In genomic region chr1:231686384-231686783, GRCh38 we compare ENCODE assay signal across 21 cellular contexts. TPM values are rescaled to one million over a fixed set of nuclear protein-coding genes. Genes with fewer than 3 reads are reported as not detected.
DNase-seq lines count a peak whose midpoint lies in the region; ATAC-seq, FAIRE-seq and TF ChIP-seq lines count a peak whose summit lies in the region.
"Had no signal": no experiment of that assay in that cellular context is flagged by ENCODE, and none has a peak within 500 bp of the region (broad histone marks: within the 10 kb centered on the region; RNA-seq: fewer than 3 reads in every experiment).

No MANE protein-coding gene starts in this region.

- no TSS peak for BruUV-seq in K562 (replicated peaks; lab: Mats Ljungman, UMichigan)

- H3K9me3 ChIP-seq in HEK293 (ENCODE audit: control insufficient read depth, insufficient read depth, low read depth, low read length) (no peaks in the 10 kb centered on the region), K562 (replicated peaks; ENCODE audit: control insufficient read depth, insufficient read depth, low read depth, low read length) (no peaks in the 10 kb centered on the region), kidney (ENCODE audit: control insufficient read depth in 1 of 2, low read length in 2 of 2) (no peaks in the 10 kb centered on the region), spleen (peaks cover 4 to 23% (median 15%) of the 10 kb centered on the region in 8 donors)

- intact Hi-C loops in K562 (cut with micrococcal nuclease) (no loop called here), kidney (cut with DNase I) (no loop called here), spleen (cut with DNase I; ENCODE audit: low total_unique reads) (no loop called here)

- FAIRE-seq in K562 (lab: Jason Lieb, UNC) (no peak), kidney (lab: Jason Lieb, UNC) (no peak)
- FAIRE-seq: A204.1, D721Med, G401.6, GM12891, GM19239 had no signal

- H3K27ac ChIP-seq in HEK293 (ENCODE audit: extremely low read depth, low read depth, low read length) (no peak overlapping the region), K562 (ENCODE audit: extremely low read depth, low read depth, low read length) (no peak overlapping the region), kidney (ENCODE audit: low read depth in 2 of 2, low read length in 2 of 2) (no peak overlapping the region), spleen (no peak overlapping the region)
- H3K27ac ChIP-seq: BLaER1 treated with 17β-estradiol and CSF1 and Interleukin-3, amounts not matched to agents 10 nM and 100 nM; C4-2B had no signal

- no peaks in the 10 kb centered on the region for H3K4me1 ChIP-seq in HEK293 (ENCODE audit: control insufficient read depth, insufficient read depth, low read length)
- no peaks in the 10 kb centered on the region for H3K4me1 ChIP-seq in K562 (replicated peaks in 1 of 2; ENCODE audit: control insufficient read depth in 2 of 2, insufficient read depth in 2 of 2, low read length in 2 of 2)
- H3K4me1 ChIP-seq in kidney (ENCODE audit: control insufficient read depth in 1 of 2, insufficient read depth in 1 of 2, low read depth in 1 of 2, low read length in 2 of 2) = no peaks in the 10 kb centered on the region
- H3K4me1 ChIP-seq in spleen = peaks cover 0 to 26% (median 10%) of the 10 kb centered on the region in 6 donors
- H3K4me1 ChIP-seq: Caco-2 had no signal

- no peak overlapping the region for H3K4me3 ChIP-seq in HEK293 (ENCODE audit: low read depth, low read length)
- no peak overlapping the region for H3K4me3 ChIP-seq in K562
- H3K4me3 ChIP-seq in kidney (ENCODE audit: low read length in 2 of 2) = no peak overlapping the region
- H3K4me3 ChIP-seq in spleen = no peak overlapping the region

- H3K4me2 ChIP-seq in K562 (ENCODE audit: insufficient read depth, low read length) = no peak overlapping the region
- H3K4me2 ChIP-seq: BLaER1 treated with 17β-estradiol and CSF1 and Interleukin-3, amounts not matched to agents 10 nM and 100 nM had no signal

- WGBS in K562 (ENCODE audit: insufficient coverage, low coverage, missing lambda C conversion rate) = 0% methylated on average over 4 of the region's 4 CpGs
- WGBS in spleen, 5 donors = 86 to 96% (median 94%) methylated on average over 4 of the region's 4 CpGs

- TF ChIP-seq RAD21 in K562 (CRISPR knock-in tag; conservative IDR thresholded peaks at IDR 0.05 in 1 of 2, IDR thresholded peaks at IDR 0.05 in 1 of 2) = no peak

- peaks cover 0 to 8% of the 10 kb centered on the region in 2 experiments; a peak in 2 of 5 replicates for H3K27me3 ChIP-seq in K562 (ENCODE audit: control insufficient read depth in 2 of 2, insufficient read depth in 2 of 2, low read length in 2 of 2)
- H3K27me3 ChIP-seq in spleen (replicated peaks in 1 of 7) = peaks cover 0 to 37% (median 0%) of the 10 kb centered on the region in 7 donors
- H3K27me3 ChIP-seq: BLaER1 treated with 17β-estradiol and CSF1 and Interleukin-3, amounts not matched to agents 10 nM and 100 nM had no signal

- H2AFZ ChIP-seq in K562 (ENCODE audit: low read depth, low read length) = no peak overlapping the region

- CTCF ChIA-PET in HEK293 (lab: Yijun Ruan, JAX) = interaction anchor here (0.6 kb wide), 1 partner anchor 785 kb away, joined by 3 read pairs; no protein-coding TSS in a partner anchor
- CTCF ChIA-PET in K562 (lab: Yijun Ruan, JAX; ENCODE audit: low intra/inter-chr PET ratio) = no interaction called here

- TF ChIP-seq POLR2A in K562 (conservative IDR thresholded peaks at IDR 0.05) (no peak), spleen (IDR thresholded peaks at IDR 0.05) (no peak)

- POLR2A ChIA-PET in HEK293 (lab: Yijun Ruan, JAX) = no interaction called here
- POLR2A ChIA-PET in K562 (lab: Yijun Ruan, JAX) = interaction anchor here (1.0 kb wide), 1 partner anchor 10 kb away, joined by 3 read pairs; no protein-coding TSS in a partner anchor

- DNase-seq in K562 (ENCODE audit: extremely low read depth in 1 of 4, low spot score in 3 of 4) (no peak), kidney (peak; percentile 39), SW480 (ENCODE audit: low spot score) (no peak), spleen (no peak)
- no peak for DNase-seq in activated naive CD4-positive, alpha-beta T cell (lab: John Stamatoyannopoulos, UW)
- DNase-seq: 8988T; AML-193; Caco-2; Calu3; CD4-positive, alpha-beta T cell; CD8-positive, alpha-beta T cell; DMS79 treated with DMSO at 0.1 percent for 48 hours; GF-D8 had no signal

- ATAC-seq in K562 = no peak
- ATAC-seq: CD8-positive, alpha-beta T cell had no signal

- in situ Hi-C loops in K562 (cut with MboI) = no loop called here

- TF ChIP-seq CTCF in HEK293 (tag by site-specific recombination; IDR thresholded peaks at IDR 0.05) (no peak), K562 (IDR thresholded peaks at IDR 0.05 in 2 of 3, conservative IDR thresholded peaks at IDR 0.05 in 1 of 3; ENCODE audit: insufficient read depth in 2 of 3, low read depth in 1 of 3, low read length in 3 of 3) (no peak), kidney (IDR thresholded peaks at IDR 0.05; ENCODE audit: borderline replicate concordance, extremely low read depth, insufficient read depth) (no peak), spleen (IDR thresholded peaks at IDR 0.05 in 8 of 11, conservative IDR thresholded peaks at IDR 0.05 in 3 of 11) (no peak)

- H3K79me2 ChIP-seq in K562 (ENCODE audit: control insufficient read depth, insufficient read depth, low read length) = no peaks in the 10 kb centered on the region

- H3K36me3 ChIP-seq in HEK293 (ENCODE audit: control insufficient read depth in 2 of 2, insufficient read depth in 1 of 2, low read length in 2 of 2) (no peaks in the 10 kb centered on the region), K562 (ENCODE audit: control insufficient read depth, insufficient read depth, low read length) (no peaks in the 10 kb centered on the region), kidney (ENCODE audit: control insufficient read depth in 1 of 2, insufficient read depth in 2 of 2, low read length in 2 of 2) (no peaks in the 10 kb centered on the region), spleen (peaks cover 0 to 5% (median 0%) of the 10 kb centered on the region in 6 donors)

- H4K20me1 ChIP-seq in K562 (replicated peaks; ENCODE audit: control insufficient read depth, insufficient read depth, low read length) = no peaks in the 10 kb centered on the region

- TF ChIP-seq EP300 in K562 (IDR thresholded peaks at IDR 0.05; ENCODE audit: low read length) = no peak

- H3K9ac ChIP-seq in K562 (ENCODE audit: insufficient read depth in 1 of 2, low read depth in 2 of 2, low read length in 2 of 2) (no peak overlapping the region), kidney (ENCODE audit: low read length in 2 of 2) (no peak overlapping the region)
- H3K9ac ChIP-seq: BLaER1 treated with 17β-estradiol and CSF1 and Interleukin-3, amounts not matched to agents 10 nM and 100 nM had no signal

- H3K9me1 ChIP-seq in K562 (ENCODE audit: control insufficient read depth, insufficient read depth, low read length) = no peaks in the 10 kb centered on the region

TF ChIP-seq in HEK293, 187 proteins besides CTCF, POLR2A, EP300 and RAD21 (continues in another document):
- TF ChIP-seq SETDB1 (IDR thresholded peaks at IDR 0.05; ENCODE audit: insufficient read length, low read length) (peak; percentile 35), ZNF585B (tag by site-specific recombination; IDR thresholded peaks at IDR 0.05) (peak; percentile 99), WT1 (tag by site-specific recombination; IDR thresholded peaks at IDR 0.05) (no peak), ZNF529 (tag by site-specific recombination; IDR thresholded peaks at IDR 0.05; ENCODE audit: insufficient replicate concordance) (peak; percentile 12), SP3 (tag by site-specific recombination; IDR thresholded peaks at IDR 0.05) (no peak)

TF ChIP-seq in K562, 482 proteins besides CTCF, POLR2A, EP300 and RAD21 (continues in another document):
- TF ChIP-seq ZFP36 (IDR thresholded peaks at IDR 0.05; ENCODE audit: low read depth, low read length, partially characterized antibody) (peak; percentile 81), PKNOX1 (IDR thresholded peaks at IDR 0.05) (no peak), ZNF785 (CRISPR knock-in tag; IDR thresholded peaks at IDR 0.05) (no peak)

RNA-seq across cellular contexts. Expression of gene DISC1, which starts 59.8 kb away (rescaled TPM):
- total RNA-seq in K562 (2011; cell fraction: chromatin; rRNA removed; ENCODE audit: low replicate concordance) = 0.37 and 0.74 TPM in 2 replicates
- total RNA-seq in K562 (2011; cell fraction: nucleolus; rRNA removed) = 0.17 and 0.26 TPM in 2 replicates
- 0.15 and 0.31 TPM in 2 replicates for total RNA-seq in K562 (2011; cell fraction: nucleoplasm; rRNA removed)
- total RNA-seq in K562 (2014; rRNA removed) (0.04 and 0.09 TPM in 2 replicates), K562 (2014; rRNA removed; fragmentation: Illumina TruSeq; extraction: Trizol) (0.10 and 0.11 TPM in 2 replicates), K562 (2015; rRNA removed; fragmentation: Illumina TruSeq; extraction: Trizol) (0.07 and 0.08 TPM in 2 replicates), K562 (2021) (0.09 and 0.16 TPM in 2 replicates), kidney (15.9 TPM), spleen (10 to 100 TPM; 13.8 to 36.4 (median 29.5) TPM)
- polyA plus RNA-seq in K562 (2011; rRNA removed) (0.08 TPM in 2 replicates), K562 (2014; fragmentation: Illumina TruSeq; extraction: Trizol) (0.01 and 0.03 TPM in 2 replicates), K562 (2014; fragmentation: Nextera tagmentation; extraction: Ambion mirVana) (under 1 TPM in 1 of 2 experiments, not detected in 1; 0.01 TPM), K562 (2014; rRNA removed) (0.03 TPM in 1 of 2 replicates, not detected in the other), kidney (ENCODE audit: insufficient read depth, low read depth, low replicate concordance) (0.80 TPM), spleen (1 to 10 TPM in 2 of 3 donors, under 1 TPM in 1; 0.89 to 1.4 (median 1.1) TPM)
- 0.04 TPM in 1 of 2 replicates, not detected in the other for polyA plus RNA-seq in K562 (2011; cell fraction: cytosol; rRNA removed)
- 0.10 and 0.33 TPM in 2 replicates for polyA plus RNA-seq in K562 (2011; cell fraction: nucleus; rRNA removed)
- polyA plus RNA-seq in K562 (2012) = 0.05 and 0.33 TPM in 2 replicates
- polyA minus RNA-seq in K562 (2011; rRNA and poly(A)+ RNA removed) = 0.18 TPM in 2 replicates
- polyA minus RNA-seq in K562 (2011; cell fraction: cytosol; rRNA and poly(A)+ RNA removed) = not detected in 2 replicates
- polyA minus RNA-seq in K562 (2011; cell fraction: nucleus; rRNA and poly(A)+ RNA removed) = 0.27 and 1.00 TPM in 2 replicates

Comparison
In these comparisons a context has a peak if more than half of its experiments do, and no peak if none do; other contexts are left out.
1. Of the 44 proteins assayed by ChIP-seq in both K562 and HEK293: peak only in K562: none; only in HEK293: SETDB1; in both: none; in neither: 43.